Comparison of ENCODE assay signal across 1 cellular context in genomic region chr1:79811173-79811572, GRCh38.
TF ChIP-seq lines count a peak whose summit lies in the region.

No MANE protein-coding gene starts in this region.

TF ChIP-seq in SK-N-SH, 30 proteins besides CTCF, POLR2A, EP300 and RAD21 (continued from another document):
- peak; percentile 57; the same call in 1 of the 2 replicates for TF ChIP-seq MEF2A (IDR thresholded peaks at IDR 0.05; ENCODE audit: borderline replicate concordance, low read depth)
- peak; percentile 94 for TF ChIP-seq JUND (IDR thresholded peaks at IDR 0.05)
- TF ChIP-seq GABPA (IDR thresholded peaks at IDR 0.05; ENCODE audit: low read depth): no peak
- no peak for TF ChIP-seq IRF3 (IDR thresholded peaks at IDR 0.05; ENCODE audit: low read depth, low read length)
- peak; percentile 33; the same call in 1 of the 2 replicates for TF ChIP-seq ZBTB33 (IDR thresholded peaks at IDR 0.05; ENCODE audit: borderline replicate concordance, low read depth)
- no peak for TF ChIP-seq SMC3 (IDR thresholded peaks at IDR 0.05; ENCODE audit: low read depth, low read length)
- TF ChIP-seq YY1 (IDR thresholded peaks at IDR 0.05; ENCODE audit: low read depth): peak; percentile 54; the same call in 1 of the 2 replicates
- peak; percentile 43; the same call in 1 of the 2 replicates for TF ChIP-seq RXRA (IDR thresholded peaks at IDR 0.05; ENCODE audit: borderline replicate concordance, low read depth)
- TF ChIP-seq USF2 (IDR thresholded peaks at IDR 0.05; ENCODE audit: borderline replicate concordance, low read depth, low read length): no peak
- TF ChIP-seq FOSL2 (IDR thresholded peaks at IDR 0.05; ENCODE audit: borderline replicate concordance, low read depth): peak; percentile 94
- no peak for TF ChIP-seq SIN3A (IDR thresholded peaks at IDR 0.05; ENCODE audit: borderline replicate concordance, low read depth, low read length)
- no peak for TF ChIP-seq RCOR1 (IDR thresholded peaks at IDR 0.05; ENCODE audit: low read length)
- TF ChIP-seq EZH2phosphoT487 (IDR thresholded peaks at IDR 0.05; ENCODE audit: borderline replicate concordance, low read depth): no peak
- TF ChIP-seq ELF1 (IDR thresholded peaks at IDR 0.05): no peak
- TF ChIP-seq FOXJ3 (CRISPR knock-in tag; IDR thresholded peaks at IDR 0.05): no peak
- no peak for TF ChIP-seq NRF1 (IDR thresholded peaks at IDR 0.05; ENCODE audit: low read depth, low read length)
- peak; percentile 89 for TF ChIP-seq TCF12 (IDR thresholded peaks at IDR 0.05)
- TF ChIP-seq REST (IDR thresholded peaks at IDR 0.05; ENCODE audit: low read depth, low read length): no peak
- TF ChIP-seq NFIC (IDR thresholded peaks at IDR 0.05; ENCODE audit: borderline replicate concordance): peak; percentile 67; the same call in 1 of the 2 replicates
- peak; percentile 13; the same call in 1 of the 2 replicates for TF ChIP-seq MAX (IDR thresholded peaks at IDR 0.05; ENCODE audit: low read depth)
